ENCODE assay signal across 18 cellular contexts in the genomic region with DNA sequence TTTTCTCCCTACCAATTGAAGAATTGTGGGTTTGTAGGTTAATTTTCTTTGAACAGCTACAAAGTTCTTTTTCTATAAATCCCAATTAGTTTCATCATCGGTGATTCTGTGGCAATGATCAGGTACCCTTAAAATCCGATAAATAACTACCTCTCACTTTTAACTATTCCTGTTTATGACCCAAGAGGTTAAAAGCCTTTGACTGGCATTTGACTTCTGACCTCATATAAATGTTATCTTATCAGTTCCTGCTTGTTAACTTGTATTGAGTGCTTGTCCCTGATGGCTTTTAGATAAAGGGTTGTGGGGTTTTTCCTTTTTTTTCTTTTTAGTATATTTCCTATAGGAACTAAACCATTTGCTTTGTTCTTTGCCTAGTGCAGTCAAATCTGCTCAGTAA.
DNase-seq lines count a peak whose midpoint lies in the region; ATAC-seq and TF ChIP-seq lines count a peak whose summit lies in the region.
"Had no signal": no experiment of that assay in that cellular context is flagged by ENCODE, and none has a peak within 500 bp of the region (broad histone marks: within the 10 kb centered on the region; RNA-seq: fewer than 3 reads in every experiment).

No MANE protein-coding gene starts in this region.

- H4K20me1 ChIP-seq in smooth muscle cell (ENCODE audit: low read depth) = no peaks in the 10 kb centered on the region

- peaks cover 58% of the 10 kb centered on the region for H3K27me3 ChIP-seq in smooth muscle cell (ENCODE audit: low read depth)
- no peaks in the 10 kb centered on the region for H3K27me3 ChIP-seq in colonic mucosa
- H3K27me3 ChIP-seq in psoas muscle (ENCODE audit: insufficient read depth in 3 of 3, low read length in 2 of 3) = no peaks in the 10 kb centered on the region

- 23% methylated on average over 2 of the region's 2 CpGs for WGBS in smooth muscle cell (ENCODE audit: low lambda C conversion rate)
- WGBS in psoas muscle, 3 donors = 55 to 70% (median 65%) methylated on average over 2 of the region's 2 CpGs

- no peak overlapping the region for H3K9ac ChIP-seq in smooth muscle cell (ENCODE audit: low read depth)
- no peak overlapping the region for H3K9ac ChIP-seq in colonic mucosa (ENCODE audit: low read depth in 2 of 2, low read length in 2 of 2)

- DNase-seq in G401 (ENCODE audit: low spot score) (peak; percentile 51), SK-N-DZ (ENCODE audit: low spot score) (peak; percentile 6), smooth muscle cell (lab: John Stamatoyannopoulos, UW; ENCODE audit: unreplicated experiment) (no peak), colonic mucosa (no peak), psoas muscle (no peak)
- DNase-seq in activated CD4-positive, alpha-beta memory T cell treated with anti-CD3 and anti-CD28 coated beads, Interleukin-2, amount 10 ng/mL, durations not matched to agents 7 days and 5 days = no peak
- DNase-seq: 8988T, DMS79 treated with DMSO at 0.1 percent for 48 hours, H7, MV-4-11, NCI-H1694 treated with DMSO at 0.1 percent for 48 hours, NCI-H510A treated with DMSO at 0.1 percent for 48 hours, SHP77 had no signal

- TF ChIP-seq CTCF in nephron (IDR thresholded peaks at IDR 0.05; ENCODE audit: unreplicated experiment in 3 of 3) (no peak), smooth muscle cell (IDR thresholded peaks at IDR 0.05; ENCODE audit: borderline replicate concordance, insufficient read depth, poor library complexity, severe bottlenecking) (no peak), colonic mucosa (IDR thresholded peaks at IDR 0.05) (no peak), psoas muscle (IDR thresholded peaks at IDR 0.05) (no peak)

- H3K36me3 ChIP-seq in smooth muscle cell (ENCODE audit: low read depth) = no peaks in the 10 kb centered on the region
- no peaks in the 10 kb centered on the region for H3K36me3 ChIP-seq in colonic mucosa
- no peaks in the 10 kb centered on the region for H3K36me3 ChIP-seq in psoas muscle (ENCODE audit: insufficient read depth in 1 of 2, low read depth in 1 of 2)

- CTCF ChIA-PET in activated CD4-positive, alpha-beta memory T cell treated with anti-CD3 and anti-CD28 coated beads, Interleukin-2, amount 10 ng/mL, durations not matched to agents 7 days and 5 days (lab: Charles Lee) = no interaction called here

- peak overlapping the region in 2 of 3 experiments; percentile 39 to 65 for H3K4me3 Mint-ChIP-seq in nephron
- H3K4me3 Mint-ChIP-seq in activated CD4-positive, alpha-beta memory T cell treated with anti-CD3 and anti-CD28 coated beads, Interleukin-2, amount 10 ng/mL, durations not matched to agents 7 days and 5 days = no peak overlapping the region
- H3K4me3 Mint-ChIP-seq: CD14-positive monocyte, IgD-negative memory B cell had no signal

- no peaks in the 10 kb centered on the region for H3K36me3 Mint-ChIP-seq in nephron (ENCODE audit: low read depth)
- H3K36me3 Mint-ChIP-seq in activated CD4-positive, alpha-beta memory T cell treated with anti-CD3 and anti-CD28 coated beads, Interleukin-2, amount 10 ng/mL, durations not matched to agents 7 days and 5 days (ENCODE audit: low read depth) = no peaks in the 10 kb centered on the region
- H3K36me3 Mint-ChIP-seq: CD14-positive monocyte, IgD-negative memory B cell had no signal

- H3K4me3 ChIP-seq in smooth muscle cell (no peak overlapping the region), colonic mucosa (no peak overlapping the region), psoas muscle (no peak overlapping the region)

- peak overlapping the region in 2 of 3 experiments; percentile 25 to 38 for H3K27ac Mint-ChIP-seq in nephron
- no peak overlapping the region for H3K27ac Mint-ChIP-seq in activated CD4-positive, alpha-beta memory T cell treated with anti-CD3 and anti-CD28 coated beads, Interleukin-2, amount 10 ng/mL, durations not matched to agents 7 days and 5 days
- H3K27ac Mint-ChIP-seq: CD14-positive monocyte, IgD-negative memory B cell had no signal

- H3K27ac ChIP-seq in cingulate gyrus (ENCODE audit: low read depth, low read length) = peak overlapping the region; percentile 77
- no peak overlapping the region for H3K27ac ChIP-seq in smooth muscle cell (ENCODE audit: low read depth)
- H3K27ac ChIP-seq in colonic mucosa = no peak overlapping the region
- no peak overlapping the region for H3K27ac ChIP-seq in psoas muscle
- H3K27ac ChIP-seq: HL-60 had no signal

- no peaks in the 10 kb centered on the region for H3K9me3 Mint-ChIP-seq in nephron
- H3K9me3 Mint-ChIP-seq in activated CD4-positive, alpha-beta memory T cell treated with anti-CD3 and anti-CD28 coated beads, Interleukin-2, amount 10 ng/mL, durations not matched to agents 7 days and 5 days = no peaks in the 10 kb centered on the region

- H3K4me1 ChIP-seq in smooth muscle cell (ENCODE audit: low read depth) (peaks cover 66% of the 10 kb centered on the region), colonic mucosa (no peaks in the 10 kb centered on the region), psoas muscle (no peaks in the 10 kb centered on the region)

- no peaks in the 10 kb centered on the region for H3K79me2 ChIP-seq in smooth muscle cell (ENCODE audit: low read depth)

- no peak for ATAC-seq in psoas muscle

- H3K27me3 Mint-ChIP-seq in nephron (ENCODE audit: low read depth) = peaks cover 9% of the 10 kb centered on the region
- H3K27me3 Mint-ChIP-seq in activated CD4-positive, alpha-beta memory T cell treated with anti-CD3 and anti-CD28 coated beads, Interleukin-2, amount 10 ng/mL, durations not matched to agents 7 days and 5 days = peaks cover 2% of the 10 kb centered on the region
- H3K27me3 Mint-ChIP-seq: IgD-negative memory B cell had no signal

- H3K9me3 ChIP-seq in smooth muscle cell (replicated peaks; ENCODE audit: low read depth) (no peaks in the 10 kb centered on the region), colonic mucosa (no peaks in the 10 kb centered on the region), psoas muscle (no peaks in the 10 kb centered on the region)

- POLR2A ChIA-PET in activated CD4-positive, alpha-beta memory T cell treated with anti-CD3 and anti-CD28 coated beads, Interleukin-2, amount 10 ng/mL, durations not matched to agents 7 days and 5 days (lab: Charles Lee) = no interaction called here

- intact Hi-C loops in colonic mucosa (cut with DNase I) (no loop called here), psoas muscle (cut with DNase I) (no loop called here)

- peaks cover 15% of the 10 kb centered on the region for H3K4me1 Mint-ChIP-seq in nephron
- no peaks in the 10 kb centered on the region for H3K4me1 Mint-ChIP-seq in activated CD4-positive, alpha-beta memory T cell treated with anti-CD3 and anti-CD28 coated beads, Interleukin-2, amount 10 ng/mL, durations not matched to agents 7 days and 5 days
- H3K4me1 Mint-ChIP-seq: CD14-positive monocyte, IgD-negative memory B cell had no signal

- no peak overlapping the region for H2AFZ ChIP-seq in smooth muscle cell (ENCODE audit: low read depth)

- H3K4me2 ChIP-seq in smooth muscle cell = no peak overlapping the region

- H3F3A ChIP-seq in smooth muscle cell (ENCODE audit: low read depth) = no peaks in the 10 kb centered on the region

- in situ Hi-C loops in G401 (cut with HindIII; ENCODE audit: low sequenced_read_pairs) = no loop called here

Comparison
In these comparisons a context has a peak if more than half of its experiments do, and no peak if none do; other contexts are left out.
1. DNase-seq: peak in G401 (single experiment) and SK-N-DZ (single experiment); none in smooth muscle cell (single experiment), activated CD4-positive, alpha-beta memory T cell treated with anti-CD3 and anti-CD28 coated beads, Interleukin-2, amount 10 ng/mL, durations not matched to agents 7 days and 5 days (single experiment), colonic mucosa (single experiment) and psoas muscle (0 of 2).